In genomic region chr11:125263268-125263790, GRCh38 we compare ENCODE assay signal across 9 cellular contexts.
DNase-seq lines count a peak whose midpoint lies in the region; ATAC-seq and TF ChIP-seq lines count a peak whose summit lies in the region.
"Had no signal": no experiment of that assay in that cellular context is flagged by ENCODE, and none has a peak within 500 bp of the region (broad histone marks: within the 10 kb centered on the region; RNA-seq: fewer than 3 reads in every experiment).

No MANE protein-coding gene starts in this region.

- no peak for TF ChIP-seq POLR2A in gastrocnemius medialis (IDR thresholded peaks at IDR 0.05)

- H3T11ph ChIP-seq in H9 (ENCODE audit: low read length) = no peak overlapping the region

- H3K4me1 Mint-ChIP-seq in H9 = peaks cover 36 to 64% of the 10 kb centered on the region in 2 experiments
- H3K4me1 Mint-ChIP-seq in brain = peaks cover 94% of the 10 kb centered on the region
- H3K4me1 Mint-ChIP-seq: activated naive CD4-positive, alpha-beta T cell treated with anti-CD3 and anti-CD28 coated beads, Interleukin-2, amount 50 U/mL, for 24 hours had no signal

- peak overlapping the region; percentile 67 for H4K91ac ChIP-seq in H9 (ENCODE audit: insufficient read length, low read depth, low read length)

- H3K27ac ChIP-seq in H9 (ENCODE audit: insufficient read length, low read depth, low read length) = no peak overlapping the region
- no peak overlapping the region for H3K27ac ChIP-seq in iPS-18a (ENCODE audit: low read length)
- H3K27ac ChIP-seq in gastrocnemius medialis = no peak overlapping the region

- in situ Hi-C loops in gastrocnemius medialis (cut with MboI; ENCODE audit: low sequenced_read_pairs in 4 of 4) = no loop called here

- no peaks in the 10 kb centered on the region for H3K79me1 ChIP-seq in H9 (ENCODE audit: insufficient read depth, low read depth, low read length, poor library complexity, severe bottlenecking)

- H3K4ac ChIP-seq in H9 (ENCODE audit: low read depth, low read length) = peak overlapping the region; percentile 21; the same call in 1 of the 2 replicates

- no peak overlapping the region for H3K23ac ChIP-seq in H9 (ENCODE audit: insufficient read length, low read depth, low read length)

- H2BK12ac ChIP-seq in H9 (ENCODE audit: insufficient read length, low read depth, low read length) = no peak overlapping the region

- peak overlapping the region; percentile 91 for H2BK20ac ChIP-seq in H9 (ENCODE audit: low read depth, low read length, poor library complexity, severe bottlenecking)

- H3K27ac Mint-ChIP-seq in H9 (peak overlapping the region; percentile 26 to 53 (median 32); a peak in 4 of 7 replicates), brain (peak overlapping the region in 4 of 5 experiments; percentile 52 to 97 (median 88))
- H3K27ac Mint-ChIP-seq: activated naive CD4-positive, alpha-beta T cell treated with anti-CD3 and anti-CD28 coated beads, Interleukin-2, amount 50 U/mL, for 24 hours had no signal

- H3K36me3 ChIP-seq in iPS-18a (ENCODE audit: control insufficient read depth, low read depth, low read length) = no peaks in the 10 kb centered on the region
- H3K36me3 ChIP-seq in gastrocnemius medialis = no peaks in the 10 kb centered on the region

- no peaks in the 10 kb centered on the region for H3K79me2 ChIP-seq in H9 (ENCODE audit: insufficient read depth, low read length)

- H3K9me3 ChIP-seq in H9 (ENCODE audit: control insufficient read depth, low read depth, low read length) (no peaks in the 10 kb centered on the region), iPS-18a (ENCODE audit: control insufficient read depth, low read depth, low read length) (no peaks in the 10 kb centered on the region), gastrocnemius medialis (no peaks in the 10 kb centered on the region)

- no peak overlapping the region for H2BK15ac ChIP-seq in H9 (ENCODE audit: low read depth, low read length)

- peaks cover 4% of the 10 kb centered on the region for H3K23me2 ChIP-seq in H9 (ENCODE audit: insufficient read length, low read depth, low read length, poor library complexity, severe bottlenecking)

- ATAC-seq in gastrocnemius medialis (peak; percentile 31 to 48), GM19467 (IDR thresholded peaks at IDR 0.05; ENCODE audit: unreplicated experiment) (no peak), GM19455 (IDR thresholded peaks at IDR 0.05; ENCODE audit: unreplicated experiment) (no peak)

- H3K27me3 ChIP-seq in H9 (ENCODE audit: insufficient read depth, low read length) = no peaks in the 10 kb centered on the region; the same call in 1 of the 2 replicates
- peaks cover 26% of the 10 kb centered on the region for H3K27me3 ChIP-seq in iPS-18a (ENCODE audit: control insufficient read depth, insufficient read depth, low read length)
- no peaks in the 10 kb centered on the region for H3K27me3 ChIP-seq in gastrocnemius medialis

- TF ChIP-seq CTCF in H9 (conservative IDR thresholded peaks at IDR 0.05) (no peak), brain (conservative IDR thresholded peaks at IDR 0.05) (no peak), gastrocnemius medialis (IDR thresholded peaks at IDR 0.05 in 4 of 5, conservative IDR thresholded peaks at IDR 0.05 in 1 of 5) (no peak)

- H3K36me3 Mint-ChIP-seq in H9 (ENCODE audit: insufficient read depth in 1 of 3, low read depth in 3 of 3) (no peaks in the 10 kb centered on the region), brain (no peaks in the 10 kb centered on the region)
- H3K36me3 Mint-ChIP-seq: activated naive CD4-positive, alpha-beta T cell treated with anti-CD3 and anti-CD28 coated beads, Interleukin-2, amount 50 U/mL, for 24 hours had no signal

- H2BK120ac ChIP-seq in H9 (ENCODE audit: low read depth, low read length, poor library complexity, severe bottlenecking) = peak overlapping the region; percentile 84

- no peak overlapping the region for H2BK5ac ChIP-seq in H9 (ENCODE audit: insufficient read length, low read length)

- no peak overlapping the region for H4K8ac ChIP-seq in H9 (replicated peaks; ENCODE audit: insufficient read length, low read depth, low read length)

- no peak overlapping the region for H3K56ac ChIP-seq in H9 (ENCODE audit: insufficient read length, low read depth, low read length)

- peak overlapping the region; percentile 94 for H3K14ac ChIP-seq in H9 (ENCODE audit: insufficient read depth, low read length)

- H2AK5ac ChIP-seq in H9 (ENCODE audit: insufficient read length, low read length) = no peak overlapping the region

- DNase-seq in H9 = peak; percentile 94
- DNase-seq in gastrocnemius medialis = peak; percentile 7 to 41
- DNase-seq in stimulated activated CD4-positive, alpha-beta T cell treated with anti-CD3 and anti-CD28 coated beads, Interleukin-2, amount 100 ng/mL, for 24 hours = no peak
- no peak for DNase-seq in stimulated activated CD8-positive, alpha-beta memory T cell treated with anti-CD3 and anti-CD28 coated beads, Interleukin-4, amount 100 ng/mL, for 48 hours

- H3K4me2 ChIP-seq in H9 (ENCODE audit: insufficient read depth, insufficient read length, low read length) = peak overlapping the region; percentile 52

- H3K18ac ChIP-seq in H9 (ENCODE audit: insufficient read length, low read depth, low read length) = peak overlapping the region; percentile 96

- H3K9ac ChIP-seq in H9 (ENCODE audit: extremely low read depth, insufficient read length, low read length) (no peak overlapping the region), iPS-18a (ENCODE audit: low read length) (peak overlapping the region; percentile 14)

- no CpG with 5 or more reads among the region's 29 CpGs for WGBS in H9 (ENCODE audit: extremely low coverage, insufficient read length, low lambda C conversion rate)

- H3K4me1 ChIP-seq in H9 (ENCODE audit: insufficient read depth, low read length) = peaks cover 8% of the 10 kb centered on the region
- H3K4me1 ChIP-seq in iPS-18a (ENCODE audit: control insufficient read depth, low read depth, low read length) = peaks cover 33% of the 10 kb centered on the region
- peaks cover 30 to 33% of the 10 kb centered on the region in 2 donors for H3K4me1 ChIP-seq in gastrocnemius medialis

- H4K20me1 ChIP-seq in H9 (ENCODE audit: control insufficient read depth, insufficient read depth, insufficient read length) = peaks cover 2% of the 10 kb centered on the region

- H2AFZ ChIP-seq in H9 (ENCODE audit: low read length) = no peak overlapping the region

- intact Hi-C loops in gastrocnemius medialis (cut with DNase I; ENCODE audit: low total_unique reads) = no loop called here

- H3K4me3 Mint-ChIP-seq in H9 (peak overlapping the region; percentile 36 to 49; a peak in 2 of 5 replicates), brain (peak overlapping the region in 3 of 5 experiments; percentile 32 to 64 (median 60))
- H3K4me3 Mint-ChIP-seq: activated naive CD4-positive, alpha-beta T cell treated with anti-CD3 and anti-CD28 coated beads, Interleukin-2, amount 50 U/mL, for 24 hours had no signal

- peak overlapping the region; percentile 16 for H3K4me3 ChIP-seq in iPS-18a (ENCODE audit: low read length)
- H3K4me3 ChIP-seq in gastrocnemius medialis = peak overlapping the region in 3 of 4 donors; percentile 2 to 21 (median 17)

- peaks cover 31% of the 10 kb centered on the region for H3K27me3 Mint-ChIP-seq in H9 (ENCODE audit: low read depth)
- H3K27me3 Mint-ChIP-seq in brain = no peaks in the 10 kb centered on the region

- H4K5ac ChIP-seq in H9 (ENCODE audit: insufficient read length, low read depth, low read length) = no peak overlapping the region

- H3K9me3 Mint-ChIP-seq in H9 = no peaks in the 10 kb centered on the region
- H3K9me3 Mint-ChIP-seq in brain = no peaks in the 10 kb centered on the region
- H3K9me3 Mint-ChIP-seq: activated naive CD4-positive, alpha-beta T cell treated with anti-CD3 and anti-CD28 coated beads, Interleukin-2, amount 50 U/mL, for 24 hours had no signal

Comparison
In these comparisons a context has a peak if more than half of its experiments do, and no peak if none do; other contexts are left out.
1. DNase-seq: peak in H9 (single experiment) and gastrocnemius medialis (2 of 2); none in stimulated activated CD4-positive, alpha-beta T cell treated with anti-CD3 and anti-CD28 coated beads, Interleukin-2, amount 100 ng/mL, for 24 hours (0 of 2) and stimulated activated CD8-positive, alpha-beta memory T cell treated with anti-CD3 and anti-CD28 coated beads, Interleukin-4, amount 100 ng/mL, for 48 hours (single experiment).
2. ATAC-seq: peak in gastrocnemius medialis (2 of 2); none in GM19467 (single experiment) and GM19455 (single experiment).